Comparison of ENCODE assay signal across 19 cellular contexts in genomic region chr15:99096894-99097426, GRCh38. TPM values are rescaled to one million over a fixed set of nuclear protein-coding genes. Genes with fewer than 3 reads are reported as not detected.
A peak's percentile ranks its signal among the peaks of the same experiment; 100 is the strongest.
DNase-seq lines count a peak whose midpoint lies in the region; ATAC-seq and TF ChIP-seq lines count a peak whose summit lies in the region.
"Had no signal": no experiment of that assay in that cellular context is flagged by ENCODE, and none has a peak within 500 bp of the region (broad histone marks: within the 10 kb centered on the region; RNA-seq: fewer than 3 reads in every experiment).

No MANE protein-coding gene starts in this region.

- H3K4me1 ChIP-seq in foreskin keratinocyte: no peaks in the 10 kb centered on the region
- peaks cover 0 to 18% (median 5%) of the 10 kb centered on the region in 4 donors for H3K4me1 ChIP-seq in sigmoid colon

- peak; percentile 15 for DNase-seq in LHCN-M2 (ENCODE audit: low read depth)
- peak; percentile 88 for DNase-seq in amniotic epithelial cell (ENCODE audit: low read depth)
- peak in 1 of 2 donors; percentile 44 for DNase-seq in foreskin keratinocyte
- DNase-seq in sigmoid colon: peak; percentile 91
- DNase-seq in activated gamma-delta T cell (lab: John Stamatoyannopoulos, UW): no peak
- no peak for DNase-seq in stimulated activated CD4-positive, alpha-beta T cell treated with anti-CD3 and anti-CD28 coated beads, Interleukin-15, amount 100 ng/mL, for 24 hours
- DNase-seq: IMR-90; NCI-H1105; NCI-H146; NCI-H2029 treated with DMSO at 0.1 percent for 48 hours; NCI-H226; NCI-H510A treated with DMSO at 0.1 percent for 48 hours; NCI-H748 treated with DMSO at 0.1 percent for 48 hours; NK-92 treated with Interleukin-12 subunit alpha and Interleukin-12 subunit beta, amount 100 ng/mL, for 24 hours; Right ventricle myocardium superior had no signal

- no peak overlapping the region for H3K27ac ChIP-seq in foreskin keratinocyte
- peak overlapping the region in 2 of 4 donors; percentile 81 to 92 for H3K27ac ChIP-seq in sigmoid colon
- H3K27ac ChIP-seq: C4-2B, KMS-11 had no signal

- TF ChIP-seq EP300 in sigmoid colon (IDR thresholded peaks at IDR 0.05): peak in 3 of 4 donors; percentile 43 to 97 (median 82)

- no peaks in the 10 kb centered on the region for H3K9me3 ChIP-seq in sigmoid colon

- H3K4me3 ChIP-seq in sigmoid colon: no peak overlapping the region

- WGBS in sigmoid colon, 2 donors: 86 to 90% methylated on average over 11 of the region's 11 CpGs

- ATAC-seq in foreskin keratinocyte: peak; percentile 61
- no peak for ATAC-seq in GM21825 (IDR thresholded peaks at IDR 0.05; ENCODE audit: unreplicated experiment)
- ATAC-seq: Panc1 had no signal

- TF ChIP-seq CTCF in foreskin keratinocyte (conservative IDR thresholded peaks at IDR 0.05) (no peak), sigmoid colon (IDR thresholded peaks at IDR 0.05) (no peak)

- peaks cover 35% of the 10 kb centered on the region for H3K27me3 ChIP-seq in foreskin keratinocyte
- no peaks in the 10 kb centered on the region for H3K27me3 ChIP-seq in sigmoid colon

- intact Hi-C loops in sigmoid colon (cut with DNase I): no loop called here

- H3K36me3 ChIP-seq in sigmoid colon: no peaks in the 10 kb centered on the region

- no peak for TF ChIP-seq POLR2A in sigmoid colon (IDR thresholded peaks at IDR 0.05)

RNA-seq across cellular contexts. Expression of gene SYNM, which starts 7.9 kb away (rescaled TPM):
- total RNA-seq in LHCN-M2 (2014; rRNA removed) (5.2 and 5.6 TPM in 2 replicates), foreskin keratinocyte (0.21 and 0.61 TPM in 2 replicates), sigmoid colon (1,000 to 10,000 TPM in 3 of 4 donors, 100 to 1,000 TPM in 1; 731 to 1,357 (median 1,117) TPM)
- 5.2 TPM for polyA plus RNA-seq in LHCN-M2 (2012)
- polyA plus RNA-seq in foreskin keratinocyte (0.12 and 0.28 TPM in 2 replicates), sigmoid colon (10 to 100 TPM in 1 of 3 donors, 1 to 10 TPM in 1, under 1 TPM in 1; 0.69 to 31.9 (median 9.0) TPM)

Comparison
In these comparisons a context has a peak if more than half of its experiments do, and no peak if none do; other contexts are left out.
1. DNase-seq: peak in LHCN-M2 (single experiment), amniotic epithelial cell (single experiment) and sigmoid colon (single experiment); none in activated gamma-delta T cell (single experiment) and stimulated activated CD4-positive, alpha-beta T cell treated with anti-CD3 and anti-CD28 coated beads, Interleukin-15, amount 100 ng/mL, for 24 hours (single experiment).
2. RNA of gene SYNM, which starts 7.9 kb away (total RNA-seq): 731 to 1,357 TPM in sigmoid colon; 5.2 to 5.6 TPM in LHCN-M2 and 0.21 to 0.61 TPM in foreskin keratinocyte; every median in the first group is over 100 times any median in the second.